In genomic region chr9:15150939-15151338, GRCh38 we compare ENCODE assay signal across 22 cellular contexts.
"Had no signal": no experiment of that assay in that cellular context is flagged by ENCODE, and none has a peak within 500 bp of the region (broad histone marks: within the 10 kb centered on the region; RNA-seq: fewer than 3 reads in every experiment).

No MANE protein-coding gene starts in this region.

- H3K36me3 ChIP-seq: breast epithelium, gastroesophageal sphincter, left ventricle myocardium inferior, spleen, tibial nerve had no signal

- H3K4me3 ChIP-seq: breast epithelium, gastroesophageal sphincter, hepatocyte, left ventricle myocardium inferior, lung, spleen, tibial nerve had no signal

- ATAC-seq: activated CD8-positive, alpha-beta memory T cell treated with anti-CD3 and anti-CD28 coated beads, Interleukin-2, amount 10 ng/mL, durations not matched to agents 7 days and 5 days; activated CD8-positive, alpha-beta T cell treated with anti-CD3 and anti-CD28 coated beads, Interleukin-2, amount 10 ng/mL, durations not matched to agents 7 days and 5 days; activated naive CD8-positive, alpha-beta T cell treated with anti-CD3 and anti-CD28 coated beads, Interleukin-2, amount 50 U/mL, for 24 hours; gastroesophageal sphincter; naive thymus-derived CD4-positive, alpha-beta T cell; right cardiac atrium; T-helper 17 cell had no signal

- H3K79me2 ChIP-seq: hepatocyte, parathyroid adenoma had no signal

- H3K9me3 ChIP-seq: breast epithelium, gastroesophageal sphincter, left ventricle myocardium inferior, spleen, tibial nerve had no signal

- H3K9ac ChIP-seq: parathyroid adenoma had no signal

- H3K4me2 ChIP-seq: hepatocyte had no signal

- DNase-seq: activated B cell treated with CpG ODN at 0.5 μM for 24 hours; activated CD4-positive, alpha-beta T cell treated with anti-CD3 and anti-CD28 coated beads, Interleukin-2, amount 50 U/mL, for 1 hour; activated CD8-positive, alpha-beta memory T cell treated with anti-CD3 and anti-CD28 coated beads, Interleukin-2, amount 10 ng/mL, durations not matched to agents 7 days and 5 days; activated CD8-positive, alpha-beta T cell treated with anti-CD3 and anti-CD28 coated beads, Interleukin-2, amount 10 ng/mL, durations not matched to agents 7 days and 5 days; activated naive CD8-positive, alpha-beta T cell treated with anti-CD3 and anti-CD28 coated beads, Interleukin-2, amount 50 U/mL, for 24 hours; activated T-cell treated with anti-CD3 and anti-CD28 coated beads, Interleukin-2, amount 50 U/mL, for 48 hours; amygdala; effector CD4-positive, alpha-beta T cell; islet precursor cell; left ventricle myocardium inferior; naive thymus-derived CD4-positive, alpha-beta T cell; occipital lobe; right cardiac atrium; spleen; stimulated activated naive CD4-positive, alpha-beta T cell treated with Interleukin-2 at 50 U/mL for 16 hours; T-helper 17 cell had no signal

- H3K27me3 ChIP-seq: breast epithelium, gastroesophageal sphincter, hepatocyte, tibial nerve had no signal

- H3K27ac ChIP-seq: breast epithelium, gastroesophageal sphincter, hepatocyte, left ventricle myocardium inferior, parathyroid adenoma, spleen, tibial nerve had no signal

- H3K4me1 ChIP-seq: parathyroid adenoma, spleen had no signal

- H2AFZ ChIP-seq: hepatocyte, parathyroid adenoma had no signal
